8 cellular contexts compared by ENCODE assay signal in the genomic region with DNA sequence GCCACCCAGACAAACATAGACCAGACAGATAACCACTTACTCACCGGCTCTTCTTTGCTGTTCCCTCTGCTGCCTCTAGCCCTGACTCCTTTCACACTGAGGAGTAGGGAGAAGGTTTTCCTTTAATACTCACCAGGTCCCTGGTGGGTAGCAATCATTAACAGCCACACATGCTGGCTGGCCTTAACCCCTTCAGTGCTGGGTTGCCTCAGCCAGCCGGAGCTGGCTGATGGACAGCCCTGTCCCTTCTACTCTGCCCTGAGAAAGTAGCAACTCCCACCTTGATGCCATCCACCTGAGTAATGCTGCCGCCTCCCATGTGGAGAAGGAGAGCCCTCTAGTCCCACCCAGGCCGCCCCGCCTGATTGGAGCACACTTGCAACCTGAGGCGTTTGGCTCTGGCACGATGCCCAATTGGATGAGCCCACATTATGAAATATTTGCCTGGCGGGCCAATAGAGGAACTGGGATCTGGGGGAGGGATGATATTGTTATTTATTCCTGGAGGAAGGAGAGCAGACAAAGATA.
A peak's percentile ranks its signal among the peaks of the same experiment; 100 is the strongest.
DNase-seq lines count a peak whose midpoint lies in the region; ATAC-seq, FAIRE-seq and TF ChIP-seq lines count a peak whose summit lies in the region.

No MANE protein-coding gene starts in this region.

- intact Hi-C loops in PC-3 (cut with micrococcal nuclease): no loop called here
- intact Hi-C loops in Right ventricle myocardium superior (cut with DNase I): no loop called here

- H3K27ac Mint-ChIP-seq in HFFc6: no peak overlapping the region; the same call in 1 of the 2 replicates

- H3F3A ChIP-seq in PC-3 (ENCODE audit: low read length, unreplicated experiment): no peaks in the 10 kb centered on the region

- peak overlapping the region; percentile 1; the same call in 1 of the 2 replicates for H3K4me2 ChIP-seq in PC-3 (ENCODE audit: low read length)

- no peaks in the 10 kb centered on the region for H3K36me3 ChIP-seq in PC-3 (ENCODE audit: low read depth, low read length)

- ATAC-seq in PC-3 (peak; percentile 49), Right ventricle myocardium superior (ENCODE audit: poor library complexity) (peak; percentile 36), HG02610 (IDR thresholded peaks at IDR 0.05; ENCODE audit: unreplicated experiment) (no peak), HG02642 (IDR thresholded peaks at IDR 0.05; ENCODE audit: poor library complexity, unreplicated experiment) (no peak), HG03469 (IDR thresholded peaks at IDR 0.05; ENCODE audit: unreplicated experiment) (no peak)

- H3K4me1 ChIP-seq in PC-3 (ENCODE audit: insufficient read depth, low read length): peaks cover 31% of the 10 kb centered on the region

- peaks cover 41% of the 10 kb centered on the region for H3K4me1 Mint-ChIP-seq in HFFc6 (ENCODE audit: low read depth)

- H3K9me2 ChIP-seq in PC-3 (replicated peaks; ENCODE audit: low read length): no peaks in the 10 kb centered on the region

- H3K9ac ChIP-seq in PC-3 (ENCODE audit: low read length): no peak overlapping the region

- H3K36me3 Mint-ChIP-seq in HFFc6 (ENCODE audit: low read depth): no peaks in the 10 kb centered on the region

- H3K27ac ChIP-seq in PC-3 (ENCODE audit: low read length): peak overlapping the region; percentile 21

- POLR2A ChIA-PET in PC-3 (lab: Charles Lee; ENCODE audit: unreplicated experiment): no interaction called here

- TF ChIP-seq CTCF in HFFc6 (IDR thresholded peaks at IDR 0.05) (no peak), PC-3 (conservative IDR thresholded peaks at IDR 0.05; ENCODE audit: low read depth, low read length) (no peak)

- no peaks in the 10 kb centered on the region for H3K9me3 ChIP-seq in PC-3 (ENCODE audit: low read length)

- DNase-seq in HFFc6 (peak; percentile 16), PC-3 (peak; percentile 84), Right ventricle myocardium superior (peak; percentile 79), retina (peak; percentile 72), frontal cortex (ENCODE audit: low spot score in 2 of 2) (no peak)

- BruUV-seq in PC-3 (replicated peaks; lab: Mats Ljungman, UMichigan): no TSS peak

- H3K9me3 Mint-ChIP-seq in HFFc6: no peaks in the 10 kb centered on the region

- no peak overlapping the region for H3K4me3 ChIP-seq in PC-3 (ENCODE audit: low read length)

- peaks cover 13% of the 10 kb centered on the region for H3K27me3 Mint-ChIP-seq in HFFc6 (ENCODE audit: insufficient read depth)

- no peak overlapping the region for H2AFZ ChIP-seq in PC-3 (ENCODE audit: low read length)

- CTCF ChIA-PET in PC-3 (lab: Charles Lee): no interaction called here

- H3K27me3 ChIP-seq in PC-3 (ENCODE audit: low read length): no peaks in the 10 kb centered on the region

- FAIRE-seq in frontal cortex (lab: Jason Lieb, UNC): no peak

- no peak overlapping the region for H3K4me3 Mint-ChIP-seq in HFFc6

- no peaks in the 10 kb centered on the region for H4K20me1 ChIP-seq in PC-3 (ENCODE audit: low read length)

- peaks cover 49% of the 10 kb centered on the region for H3K79me2 ChIP-seq in PC-3 (ENCODE audit: low read length)

Comparison
In these comparisons a context has a peak if more than half of its experiments do, and no peak if none do; other contexts are left out.
1. DNase-seq: peak in HFFc6 (single experiment), PC-3 (single experiment), Right ventricle myocardium superior (single experiment) and retina (single experiment); none in frontal cortex (0 of 2).
2. ATAC-seq: peak in PC-3 (single experiment) and Right ventricle myocardium superior (single experiment); none in HG02610 (single experiment), HG02642 (single experiment) and HG03469 (single experiment).